ENCODE assay signal across 19 cellular contexts in the genomic region with DNA sequence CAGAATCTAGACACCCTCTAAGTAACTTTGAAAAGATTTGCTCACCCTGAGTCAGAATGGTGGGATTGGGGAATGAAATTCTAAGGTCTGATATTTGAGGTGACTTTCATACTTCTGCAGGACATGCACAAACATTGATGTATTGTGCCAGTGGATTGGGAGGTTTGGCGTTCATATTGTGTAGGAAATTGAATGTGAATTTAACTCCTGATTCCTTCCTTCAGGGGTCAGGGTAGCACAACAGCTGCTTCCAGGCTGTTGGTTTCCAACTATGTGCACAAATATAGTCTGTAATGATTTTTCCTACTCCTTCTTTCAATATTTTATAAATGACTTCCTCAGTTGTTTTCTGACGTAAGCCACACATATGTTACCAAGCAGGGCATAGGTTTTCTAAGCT. TPM values are rescaled to one million over a fixed set of nuclear protein-coding genes. Genes with fewer than 3 reads are reported as not detected.
DNase-seq lines count a peak whose midpoint lies in the region; ATAC-seq, FAIRE-seq and TF ChIP-seq lines count a peak whose summit lies in the region.
"Had no signal": no experiment of that assay in that cellular context is flagged by ENCODE, and none has a peak within 500 bp of the region (broad histone marks: within the 10 kb centered on the region; RNA-seq: fewer than 3 reads in every experiment).

No MANE protein-coding gene starts in this region.

- H3K27ac ChIP-seq in right atrium auricular region: peak overlapping the region in 1 of 2 donors; percentile 59
- peak overlapping the region; percentile 53 for H3K27ac ChIP-seq in substantia nigra (ENCODE audit: low read depth, low read length, poor library complexity, severe bottlenecking)
- H3K27ac ChIP-seq: gastrocnemius medialis, neutrophil, sigmoid colon, SK-N-MC had no signal

- no peak for FAIRE-seq in GM12892 (lab: Jason Lieb, UNC)
- FAIRE-seq: H54 had no signal

- DNase-seq in LNCaP clone FGC (ENCODE audit: low read depth) (no peak), dermis blood vessel endothelial cell (peak; percentile 44), right atrium auricular region (ENCODE audit: low spot score) (no peak), substantia nigra (lab: John Stamatoyannopoulos, UW) (no peak), NCI-H510A (lab: John Stamatoyannopoulos, UW) (no peak), GM12892 (ENCODE audit: insufficient read length) (no peak)
- DNase-seq in stimulated activated naive CD4-positive, alpha-beta T cell (lab: John Stamatoyannopoulos, UW): no peak
- DNase-seq: activated naive CD4-positive, alpha-beta T cell treated with anti-CD3 and anti-CD28 coated beads, Interleukin-2, amount 50 U/mL, for 16 hours; activated T-cell treated with anti-CD3 and anti-CD28 coated beads, Interleukin-2, amount 50 U/mL, for 24 hours; BE2C; gastrocnemius medialis; immature natural killer cell; NCI-H187 treated with DMSO at 0.1 percent for 48 hours; NCI-H524 treated with DMSO at 0.1 percent for 48 hours; sigmoid colon had no signal

- H3K4me3 ChIP-seq in LNCaP clone FGC (ENCODE audit: low read depth, low read length): peak overlapping the region; percentile 64
- peak overlapping the region; percentile 1 to 11 for H3K4me3 ChIP-seq in right atrium auricular region
- H3K4me3 ChIP-seq: gastrocnemius medialis, SK-N-MC had no signal

- H3K4me1 ChIP-seq in right atrium auricular region: no peaks in the 10 kb centered on the region
- H3K4me1 ChIP-seq: BE2C, gastrocnemius medialis, sigmoid colon had no signal

- ATAC-seq in HG02870 (IDR thresholded peaks at IDR 0.05; ENCODE audit: unreplicated experiment): no peak
- ATAC-seq: gastrocnemius medialis had no signal

- TF ChIP-seq CTCF in LNCaP clone FGC (IDR thresholded peaks at IDR 0.05; ENCODE audit: control insufficient read depth, extremely low read depth, insufficient read depth) (peak; percentile 36), right atrium auricular region (IDR thresholded peaks at IDR 0.05) (peak in 1 of 2 donors; percentile 51)

- H3K36me3 ChIP-seq in right atrium auricular region: no peaks in the 10 kb centered on the region
- H3K36me3 ChIP-seq: BE2C, gastrocnemius medialis, neutrophil, sigmoid colon had no signal

- no peak for TF ChIP-seq POLR2A in GM12892 (IDR thresholded peaks at IDR 0.05; ENCODE audit: low read depth, low read length)

- H3K9me3 ChIP-seq in right atrium auricular region: no peaks in the 10 kb centered on the region
- H3K9me3 ChIP-seq: BE2C, gastrocnemius medialis, neutrophil, sigmoid colon had no signal

- no peaks in the 10 kb centered on the region for H3K27me3 ChIP-seq in right atrium auricular region
- H3K27me3 ChIP-seq: BE2C, sigmoid colon had no signal

RNA-seq across cellular contexts. Expression of gene IL1RAPL1, which starts 3.1 kb away (rescaled TPM):
- total RNA-seq in dermis blood vessel endothelial cell: not detected in 2 replicates
- total RNA-seq in right atrium auricular region: 1 to 10 TPM; 1.2 to 3.0 TPM
- not detected for polyA plus RNA-seq in GM12892 (2012; ENCODE audit: missing spikeins)
- polyA plus RNA-seq: immature natural killer cell had no signal
